1 cellular context compared by ENCODE assay signal in the genomic region with DNA sequence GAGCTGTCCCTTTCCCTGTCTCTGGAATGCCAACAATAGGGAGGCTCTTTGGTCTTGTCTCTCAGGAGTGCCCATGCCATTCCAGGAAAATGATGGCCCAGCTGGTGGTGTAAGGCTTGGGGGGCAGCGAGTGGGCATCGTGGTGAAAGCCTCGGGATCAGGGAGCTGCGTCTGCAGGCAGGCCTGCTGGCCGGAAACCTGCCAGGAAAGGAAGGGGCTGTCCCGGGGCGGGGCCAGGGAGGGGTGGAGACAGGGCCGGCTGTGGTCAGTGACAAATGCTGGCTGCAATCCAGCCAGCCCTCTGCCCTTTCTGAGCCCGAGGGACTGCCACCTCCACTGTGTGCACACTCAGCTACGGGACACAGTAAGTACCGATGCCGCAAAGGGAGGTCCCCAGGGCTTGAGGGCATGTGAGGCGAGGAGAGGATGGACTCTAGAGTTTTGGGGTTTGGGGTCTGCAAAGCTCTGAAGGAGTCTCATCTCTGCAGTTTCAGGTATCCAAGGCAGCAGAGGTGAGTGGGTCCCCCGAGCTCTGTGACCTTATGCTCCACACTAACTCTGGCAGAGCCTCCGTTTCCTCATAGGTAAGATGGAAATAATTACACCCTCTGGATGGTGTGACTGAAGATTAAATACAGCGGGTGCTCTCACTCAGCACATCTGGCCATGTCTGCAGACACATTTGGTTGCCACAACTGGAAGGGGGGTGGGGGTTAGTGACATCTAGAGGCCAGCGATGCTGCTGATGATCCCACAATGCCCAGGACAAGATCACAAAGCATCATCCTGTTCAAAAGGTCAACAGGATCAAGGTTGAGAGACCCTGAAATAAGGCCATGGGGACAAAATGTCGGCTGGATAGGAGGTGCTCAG.
TF ChIP-seq lines count a peak whose summit lies in the region.

Gene SERPINA5, plus strand, starts transcription at position 300 of the 873 bp plus-strand sequence. CDS start 5,937 bp downstream, outside the sequence.

TF ChIP-seq in HCT116, 20 proteins besides CTCF, POLR2A, EP300 and RAD21 (continued from another document):
- TF ChIP-seq REST (IDR thresholded peaks at IDR 0.05; ENCODE audit: low read depth) = no peak
- TF ChIP-seq ATF3 (IDR thresholded peaks at IDR 0.05) = no peak
- TF ChIP-seq, protein P1, sequence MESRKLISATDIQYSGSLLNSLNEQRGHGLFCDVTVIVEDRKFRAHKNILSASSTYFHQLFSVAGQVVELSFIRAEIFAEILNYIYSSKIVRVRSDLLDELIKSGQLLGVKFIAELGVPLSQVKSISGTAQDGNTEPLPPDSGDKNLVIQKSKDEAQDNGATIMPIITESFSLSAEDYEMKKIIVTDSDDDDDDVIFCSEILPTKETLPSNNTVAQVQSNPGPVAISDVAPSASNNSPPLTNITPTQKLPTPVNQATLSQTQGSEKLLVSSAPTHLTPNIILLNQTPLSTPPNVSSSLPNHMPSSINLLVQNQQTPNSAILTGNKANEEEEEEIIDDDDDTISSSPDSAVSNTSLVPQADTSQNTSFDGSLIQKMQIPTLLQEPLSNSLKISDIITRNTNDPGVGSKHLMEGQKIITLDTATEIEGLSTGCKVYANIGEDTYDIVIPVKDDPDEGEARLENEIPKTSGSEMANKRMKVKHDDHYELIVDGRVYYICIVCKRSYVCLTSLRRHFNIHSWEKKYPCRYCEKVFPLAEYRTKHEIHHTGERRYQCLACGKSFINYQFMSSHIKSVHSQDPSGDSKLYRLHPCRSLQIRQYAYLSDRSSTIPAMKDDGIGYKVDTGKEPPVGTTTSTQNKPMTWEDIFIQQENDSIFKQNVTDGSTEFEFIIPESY (IDR thresholded peaks at IDR 0.05; ENCODE audit: extremely low read depth, insufficient replicate concordance, low read length) = no peak
- peak; percentile 43; the same call in 1 of the 2 replicates for TF ChIP-seq SRF (IDR thresholded peaks at IDR 0.05; ENCODE audit: low read depth)
- TF ChIP-seq SP1 (IDR thresholded peaks at IDR 0.05; ENCODE audit: low read depth) = peak; percentile 0; the same call in 1 of the 2 replicates
- TF ChIP-seq FOSL1 (IDR thresholded peaks at IDR 0.05; ENCODE audit: low read depth) = no peak
- TF ChIP-seq, protein P2, sequence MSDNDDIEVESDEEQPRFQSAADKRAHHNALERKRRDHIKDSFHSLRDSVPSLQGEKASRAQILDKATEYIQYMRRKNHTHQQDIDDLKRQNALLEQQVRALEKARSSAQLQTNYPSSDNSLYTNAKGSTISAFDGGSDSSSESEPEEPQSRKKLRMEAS (IDR thresholded peaks at IDR 0.05) = peak; percentile 24; the same call in 1 of the 2 replicates
- no peak for TF ChIP-seq EGR1 (IDR thresholded peaks at IDR 0.05; ENCODE audit: low read depth)
- TF ChIP-seq TCF7L2 (IDR thresholded peaks at IDR 0.05; ENCODE audit: borderline replicate concordance, extremely low read depth, insufficient read depth, insufficient read length) = no peak
- no peak for TF ChIP-seq POLR2AphosphoS5 (IDR thresholded peaks at IDR 0.05; ENCODE audit: low read depth, low read length)
